ENCODE assay signal across 9 cellular contexts in the genomic region with DNA sequence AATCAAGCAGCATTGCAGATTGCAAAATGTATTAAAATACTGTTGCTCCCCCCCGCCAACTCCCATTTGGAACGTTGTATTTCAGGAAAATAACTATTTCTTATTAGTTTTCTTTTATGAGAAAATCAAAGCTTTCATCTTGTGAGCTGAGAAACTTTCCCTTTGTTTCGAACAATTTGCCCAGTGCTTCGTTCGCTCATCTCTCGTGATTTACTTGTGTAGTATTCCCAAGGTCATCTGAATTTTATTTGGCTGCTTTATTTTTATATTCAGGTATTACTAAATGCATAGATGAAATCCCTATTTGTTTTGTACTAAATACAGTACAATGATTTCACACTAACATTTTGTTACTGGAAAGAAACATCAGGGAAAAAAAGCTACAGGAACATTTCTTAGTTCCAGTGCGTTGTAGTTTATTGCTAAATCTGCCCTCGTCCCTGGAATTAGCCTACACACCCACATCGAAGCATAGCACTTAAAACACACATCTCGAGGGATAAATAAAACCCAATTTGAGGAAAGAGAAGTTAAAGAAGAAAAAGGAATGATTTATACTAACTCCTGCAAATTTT. TPM values are rescaled to one million over a fixed set of nuclear protein-coding genes. Genes with fewer than 3 reads are reported as not detected.
DNase-seq lines count a peak whose midpoint lies in the region; ATAC-seq and TF ChIP-seq lines count a peak whose summit lies in the region.
"Had no signal": no experiment of that assay in that cellular context is flagged by ENCODE, and none has a peak within 500 bp of the region (broad histone marks: within the 10 kb centered on the region; RNA-seq: fewer than 3 reads in every experiment).

No MANE protein-coding gene starts in this region.

- no peak overlapping the region for H3K23ac ChIP-seq in H9 (ENCODE audit: insufficient read length, low read depth, low read length)

- peak overlapping the region; percentile 81 to 91 for H3K4me3 Mint-ChIP-seq in H9
- peak overlapping the region; percentile 83 for H3K4me3 Mint-ChIP-seq in activated naive CD8-positive, alpha-beta T cell treated with anti-CD3 and anti-CD28 coated beads for 36 hours
- H3K4me3 Mint-ChIP-seq in stimulated activated memory B cell treated with anti-CD40 and anti-IgM and Interleukin-4, amounts not matched to agents 10 μg/mL and 1 μg/mL and 100 μg/mL, for 72 hours, result peak overlapping the region; percentile 89

- H2BK20ac ChIP-seq in H9 (ENCODE audit: low read depth, low read length, poor library complexity, severe bottlenecking), result no peak overlapping the region

- CTCF ChIA-PET in AG04449 (lab: Yijun Ruan, JAX), result interaction anchor here (0.8 to 1.4 kb wide), 2 partner anchors 14 to 16 kb away, joined by 3 to 4 read pairs; no protein-coding TSS in a partner anchor

- H3K27ac ChIP-seq in H9 (ENCODE audit: insufficient read length, low read depth, low read length), result no peak overlapping the region
- H3K27ac ChIP-seq in iPS-18a (ENCODE audit: low read length), result no peak overlapping the region

- H3K9me3 ChIP-seq in H9 (ENCODE audit: control insufficient read depth, low read depth, low read length), result no peaks in the 10 kb centered on the region
- no peaks in the 10 kb centered on the region for H3K9me3 ChIP-seq in iPS-18a (ENCODE audit: control insufficient read depth, low read depth, low read length)

- H3K56ac ChIP-seq in H9 (ENCODE audit: insufficient read length, low read depth, low read length), result no peak overlapping the region

- H3K4me1 Mint-ChIP-seq in H9, result peaks cover 5 to 8% of the 10 kb centered on the region in 2 experiments; a peak in 2 of 4 replicates
- H3K4me1 Mint-ChIP-seq in activated naive CD8-positive, alpha-beta T cell treated with anti-CD3 and anti-CD28 coated beads for 36 hours, result peaks cover 21% of the 10 kb centered on the region
- H3K4me1 Mint-ChIP-seq in stimulated activated memory B cell treated with anti-CD40 and anti-IgM and Interleukin-4, amounts not matched to agents 10 μg/mL and 1 μg/mL and 100 μg/mL, for 72 hours, result peaks cover 14% of the 10 kb centered on the region

- TF ChIP-seq CTCF in AG04449 (IDR thresholded peaks at IDR 0.05; ENCODE audit: insufficient read depth, low read length, missing control alignments) (no peak), H9 (conservative IDR thresholded peaks at IDR 0.05) (no peak)

- H3K14ac ChIP-seq in H9 (ENCODE audit: insufficient read depth, low read length), result no peak overlapping the region

- DNase-seq in AG04449 (ENCODE audit: low read depth, low spot score), result no peak
- DNase-seq in H9, result no peak
- no peak for DNase-seq in activated naive CD8-positive, alpha-beta T cell treated with anti-CD3 and anti-CD28 coated beads for 36 hours
- DNase-seq in stimulated activated CD4-positive, alpha-beta T cell treated with anti-CD3 and anti-CD28 coated beads, Interleukin-12 subunit alpha, Interleukin-12 subunit beta, amount 100 ng/mL, for 4 hours, result no peak
- no peak for DNase-seq in SKM-1 treated with dmso at 0.1 percent for 144 hours (lab: John Stamatoyannopoulos, UW; ENCODE audit: unreplicated experiment)

- no peak overlapping the region for H3K18ac ChIP-seq in H9 (ENCODE audit: insufficient read length, low read depth, low read length)

- WGBS in H9 (ENCODE audit: extremely low coverage, insufficient read length, low lambda C conversion rate), result no CpG with 5 or more reads among the region's 10 CpGs

- no peaks in the 10 kb centered on the region for H4K20me1 ChIP-seq in H9 (ENCODE audit: control insufficient read depth, insufficient read depth, insufficient read length)

- no peak overlapping the region for H2BK120ac ChIP-seq in H9 (ENCODE audit: low read depth, low read length, poor library complexity, severe bottlenecking)

- H3K4ac ChIP-seq in H9 (ENCODE audit: low read depth, low read length), result no peak overlapping the region

- H3K36me3 Mint-ChIP-seq in H9 (ENCODE audit: insufficient read depth in 1 of 3, low read depth in 3 of 3), result peaks cover 0 to 3% (median 0%) of the 10 kb centered on the region in 3 experiments; a peak in 1 of 7 replicates
- H3K36me3 Mint-ChIP-seq in activated naive CD8-positive, alpha-beta T cell treated with anti-CD3 and anti-CD28 coated beads for 36 hours, result peaks cover 4% of the 10 kb centered on the region
- H3K36me3 Mint-ChIP-seq in stimulated activated memory B cell treated with anti-CD40 and anti-IgM and Interleukin-4, amounts not matched to agents 10 μg/mL and 1 μg/mL and 100 μg/mL, for 72 hours, result no peaks in the 10 kb centered on the region

- H3K9me3 Mint-ChIP-seq in H9, result peaks cover 0 to 4% of the 10 kb centered on the region in 2 experiments; a peak in 1 of 5 replicates
- H3K9me3 Mint-ChIP-seq in activated naive CD8-positive, alpha-beta T cell treated with anti-CD3 and anti-CD28 coated beads for 36 hours, result no peaks in the 10 kb centered on the region
- H3K9me3 Mint-ChIP-seq in stimulated activated memory B cell treated with anti-CD40 and anti-IgM and Interleukin-4, amounts not matched to agents 10 μg/mL and 1 μg/mL and 100 μg/mL, for 72 hours, result no peaks in the 10 kb centered on the region

- H3K4me1 ChIP-seq in H9 (ENCODE audit: insufficient read depth, low read length), result no peaks in the 10 kb centered on the region
- no peaks in the 10 kb centered on the region for H3K4me1 ChIP-seq in iPS-18a (ENCODE audit: control insufficient read depth, low read depth, low read length)

- H2BK5ac ChIP-seq in H9 (ENCODE audit: insufficient read length, low read length), result no peak overlapping the region

- H2BK15ac ChIP-seq in H9 (ENCODE audit: low read depth, low read length), result no peak overlapping the region

- H3K27me3 ChIP-seq in H9 (ENCODE audit: insufficient read depth, low read length), result no peaks in the 10 kb centered on the region
- H3K27me3 ChIP-seq in iPS-18a (ENCODE audit: control insufficient read depth, insufficient read depth, low read length), result peaks cover 17% of the 10 kb centered on the region

- H3K79me1 ChIP-seq in H9 (ENCODE audit: insufficient read depth, low read depth, low read length, poor library complexity, severe bottlenecking), result no peaks in the 10 kb centered on the region

- no peak overlapping the region for H3T11ph ChIP-seq in H9 (ENCODE audit: low read length)

- no peaks in the 10 kb centered on the region for H3K23me2 ChIP-seq in H9 (ENCODE audit: insufficient read length, low read depth, low read length, poor library complexity, severe bottlenecking)

- no peaks in the 10 kb centered on the region for H3K79me2 ChIP-seq in H9 (ENCODE audit: insufficient read depth, low read length)

- no peak overlapping the region for H4K5ac ChIP-seq in H9 (ENCODE audit: insufficient read length, low read depth, low read length)

- no peaks in the 10 kb centered on the region for H3K36me3 ChIP-seq in iPS-18a (ENCODE audit: control insufficient read depth, low read depth, low read length)

- no peak overlapping the region for H3K27ac Mint-ChIP-seq in H9
- peak overlapping the region; percentile 91 for H3K27ac Mint-ChIP-seq in activated naive CD8-positive, alpha-beta T cell treated with anti-CD3 and anti-CD28 coated beads for 36 hours
- peak overlapping the region; percentile 92 for H3K27ac Mint-ChIP-seq in stimulated activated memory B cell treated with anti-CD40 and anti-IgM and Interleukin-4, amounts not matched to agents 10 μg/mL and 1 μg/mL and 100 μg/mL, for 72 hours

- no peak for ATAC-seq in stimulated activated memory B cell treated with anti-CD40 and anti-IgM and Interleukin-4, amounts not matched to agents 10 μg/mL and 1 μg/mL and 100 μg/mL, for 72 hours
- no peak for ATAC-seq in HG02852 (IDR thresholded peaks at IDR 0.05; ENCODE audit: unreplicated experiment)

- peaks cover 16% of the 10 kb centered on the region for H3K27me3 Mint-ChIP-seq in H9 (ENCODE audit: low read depth)
- H3K27me3 Mint-ChIP-seq in activated naive CD8-positive, alpha-beta T cell treated with anti-CD3 and anti-CD28 coated beads for 36 hours, result peaks cover 7% of the 10 kb centered on the region
- no peaks in the 10 kb centered on the region for H3K27me3 Mint-ChIP-seq in stimulated activated memory B cell treated with anti-CD40 and anti-IgM and Interleukin-4, amounts not matched to agents 10 μg/mL and 1 μg/mL and 100 μg/mL, for 72 hours

- H4K91ac ChIP-seq in H9 (ENCODE audit: insufficient read length, low read depth, low read length), result no peak overlapping the region

- peak overlapping the region; percentile 79 for H2AFZ ChIP-seq in H9 (ENCODE audit: low read length)

- H4K8ac ChIP-seq in H9 (replicated peaks; ENCODE audit: insufficient read length, low read depth, low read length), result no peak overlapping the region

- H2AK5ac ChIP-seq in H9 (ENCODE audit: insufficient read length, low read length), result no peak overlapping the region

- H3K4me2 ChIP-seq in H9 (ENCODE audit: insufficient read depth, insufficient read length, low read length), result peak overlapping the region; percentile 68

- H3K9ac ChIP-seq in H9 (ENCODE audit: extremely low read depth, insufficient read length, low read length) (peak overlapping the region; percentile 62), iPS-18a (ENCODE audit: low read length) (peak overlapping the region; percentile 64)

- peak overlapping the region; percentile 70 for H3K4me3 ChIP-seq in AG04449 (ENCODE audit: low read depth, low read length)
- peak overlapping the region; percentile 99 for H3K4me3 ChIP-seq in iPS-18a (ENCODE audit: low read length)

- POLR2A ChIA-PET in AG04449 (lab: Yijun Ruan, JAX), result interaction anchor here (1.4 kb wide), 1 partner anchor 87 kb away, joined by 16 read pairs; a partner anchor contains a TSS

- no peak overlapping the region for H2BK12ac ChIP-seq in H9 (ENCODE audit: insufficient read length, low read depth, low read length)

RNA-seq across cellular contexts. Expression of a gene that starts 12.0 kb away (rescaled TPM):
- not detected in 2 replicates for total RNA-seq in H9 (2021)
- total RNA-seq in activated naive CD8-positive, alpha-beta T cell treated with anti-CD3 and anti-CD28 coated beads for 36 hours, result not detected
- total RNA-seq: lung had no signal

Comparison
In these comparisons a context has a peak if more than half of its experiments do, and no peak if none do; other contexts are left out.
1. H3K27ac Mint-ChIP-seq: peak in activated naive CD8-positive, alpha-beta T cell treated with anti-CD3 and anti-CD28 coated beads for 36 hours (single experiment) and stimulated activated memory B cell treated with anti-CD40 and anti-IgM and Interleukin-4, amounts not matched to agents 10 μg/mL and 1 μg/mL and 100 μg/mL, for 72 hours (single experiment); none in H9 (0 of 3).
2. Peak in every context shown above with its lines, with median percentiles within 50 percentile points of each other: H3K4me3 Mint-ChIP-seq.